19 cellular contexts compared by ENCODE assay signal in genomic region chr15:85006201-85006600, GRCh38. TPM values are rescaled to one million over a fixed set of nuclear protein-coding genes. Genes with fewer than 3 reads are reported as not detected.
A peak's percentile ranks its signal among the peaks of the same experiment; 100 is the strongest.
DNase-seq lines count a peak whose midpoint lies in the region; ATAC-seq, FAIRE-seq and TF ChIP-seq lines count a peak whose summit lies in the region.
"Had no signal": no experiment of that assay in that cellular context is flagged by ENCODE, and none has a peak within 500 bp of the region (broad histone marks: within the 10 kb centered on the region; RNA-seq: fewer than 3 reads in every experiment).

No MANE protein-coding gene starts in this region.

- no peaks in the 10 kb centered on the region for H3K27me3 Mint-ChIP-seq in T-helper 17 cell
- no peaks in the 10 kb centered on the region for H3K27me3 Mint-ChIP-seq in activated CD8-positive, alpha-beta memory T cell treated with anti-CD3 and anti-CD28 coated beads, Interleukin-2, amount 10 ng/mL, durations not matched to agents 7 days and 5 days
- H3K27me3 Mint-ChIP-seq: IgD-negative memory B cell had no signal

- peaks cover 6% of the 10 kb centered on the region for H4K20me1 ChIP-seq in HepG2 (ENCODE audit: insufficient read depth, low read length)

- no peak for TF ChIP-seq POLR2A in HepG2 (IDR thresholded peaks at IDR 0.05; ENCODE audit: insufficient read depth in 1 of 2, low read depth in 2 of 2, low read length in 2 of 2)

- CTCF ChIA-PET in HepG2 (lab: Yijun Ruan, JAX; ENCODE audit: low intra/inter-chr PET ratio, low total read pairs), result no interaction called here
- CTCF ChIA-PET in activated CD8-positive, alpha-beta memory T cell treated with anti-CD3 and anti-CD28 coated beads, Interleukin-2, amount 10 ng/mL, durations not matched to agents 7 days and 5 days (lab: Charles Lee), result no interaction called here

- no peaks in the 10 kb centered on the region for H3K9me3 ChIP-seq in T-helper 17 cell (ENCODE audit: control insufficient read depth, low read length, poor library complexity, severe bottlenecking)
- H3K9me3 ChIP-seq in HepG2 (ENCODE audit: low read length), result no peaks in the 10 kb centered on the region
- H3K9me3 ChIP-seq in subcutaneous abdominal adipose tissue (ENCODE audit: control insufficient read depth in 5 of 5, low read length in 5 of 5), result no peaks in the 10 kb centered on the region
- H3K9me3 ChIP-seq: BLaER1 had no signal

- TF ChIP-seq EP300 in HepG2 (IDR thresholded peaks at IDR 0.05; ENCODE audit: low read depth in 2 of 2, low read length in 2 of 2) (no peak), HepG2 (CRISPR knock-in tag; IDR thresholded peaks at IDR 0.05; ENCODE audit: borderline replicate concordance) (no peak)

- intact Hi-C loops in HepG2 (cut with micrococcal nuclease; ENCODE audit: unreplicated experiment), result no loop called here

- H3K9ac ChIP-seq in HepG2 (ENCODE audit: insufficient read depth, low read depth, low read length) (no peak overlapping the region), subcutaneous abdominal adipose tissue (ENCODE audit: low read length in 5 of 5) (no peak overlapping the region)
- H3K9ac ChIP-seq: BLaER1 had no signal

- 97% methylated on average over 2 of the region's 2 CpGs for WGBS in HepG2 (ENCODE audit: low lambda C conversion rate)

- no TSS peak for BruUV-seq in HepG2 (replicated peaks; lab: Mats Ljungman, UMichigan)

- peaks cover 62% of the 10 kb centered on the region for H3K4me1 ChIP-seq in HepG2 (ENCODE audit: insufficient read depth, low read length)
- peaks cover 6 to 76% (median 58%) of the 10 kb centered on the region in 5 donors for H3K4me1 ChIP-seq in subcutaneous abdominal adipose tissue (ENCODE audit: control insufficient read depth in 5 of 5, insufficient read depth in 5 of 5, low read length in 5 of 5)

- H3K36me3 Mint-ChIP-seq in T-helper 17 cell (ENCODE audit: low read depth), result no peaks in the 10 kb centered on the region
- H3K36me3 Mint-ChIP-seq in activated CD8-positive, alpha-beta memory T cell treated with anti-CD3 and anti-CD28 coated beads, Interleukin-2, amount 10 ng/mL, durations not matched to agents 7 days and 5 days, result no peaks in the 10 kb centered on the region
- H3K36me3 Mint-ChIP-seq: CD8-positive, alpha-beta T cell; IgD-negative memory B cell had no signal

- H3K9me3 Mint-ChIP-seq in activated CD8-positive, alpha-beta memory T cell treated with anti-CD3 and anti-CD28 coated beads, Interleukin-2, amount 10 ng/mL, durations not matched to agents 7 days and 5 days (ENCODE audit: low read depth), result peaks cover 2% of the 10 kb centered on the region
- H3K9me3 Mint-ChIP-seq: CD8-positive, alpha-beta T cell; H9; IgD-negative memory B cell had no signal

- H3K79me2 ChIP-seq in HepG2 (ENCODE audit: insufficient read depth, low read length), result peaks cover 98% of the 10 kb centered on the region

- no peak overlapping the region for H3K27ac ChIP-seq in HepG2 (ENCODE audit: extremely low read length, insufficient read depth, low read length)
- peak overlapping the region; percentile 2 for H3K27ac ChIP-seq in subcutaneous abdominal adipose tissue (ENCODE audit: low read depth, low read length)
- H3K27ac ChIP-seq: BLaER1, HL-60 had no signal

- H3K27me3 ChIP-seq in HepG2 (ENCODE audit: control insufficient read depth in 1 of 2, insufficient read depth in 2 of 2, low read length in 2 of 2), result no peaks in the 10 kb centered on the region
- no peaks in the 10 kb centered on the region for H3K27me3 ChIP-seq in subcutaneous abdominal adipose tissue (ENCODE audit: control insufficient read depth in 5 of 5, insufficient read depth in 4 of 5, low read length in 5 of 5)
- H3K27me3 ChIP-seq: BLaER1 had no signal

- no peak for FAIRE-seq in HepG2 (lab: Jason Lieb, UNC)
- FAIRE-seq: GM12878, H1, HTR-8/SVneo had no signal

- H3K4me3 Mint-ChIP-seq in T-helper 17 cell, result no peak overlapping the region
- H3K4me3 Mint-ChIP-seq in activated CD8-positive, alpha-beta memory T cell treated with anti-CD3 and anti-CD28 coated beads, Interleukin-2, amount 10 ng/mL, durations not matched to agents 7 days and 5 days, result no peak overlapping the region
- H3K4me3 Mint-ChIP-seq: CD8-positive, alpha-beta T cell; H9 had no signal

- DNase-seq in T-helper 17 cell, result no peak
- DNase-seq in HepG2 (ENCODE audit: low spot score), result no peak
- DNase-seq in activated CD8-positive, alpha-beta memory T cell treated with anti-CD3 and anti-CD28 coated beads, Interleukin-2, amount 50 U/mL, for 48 hours, result no peak
- DNase-seq in A172 (ENCODE audit: low spot score), result no peak
- DNase-seq in T-helper 1 cell, result no peak
- DNase-seq in activated CD8-positive, alpha-beta memory T cell treated with anti-CD3 and anti-CD28 coated beads, Interleukin-2, amount 10 ng/mL, durations not matched to agents 7 days and 5 days, result no peak
- DNase-seq: Calu3; CD8-positive, alpha-beta T cell; DMS79 treated with DMSO at 0.1 percent for 48 hours; GF-D8; H9; KBM-7 had no signal

- no peak for TF ChIP-seq RAD21 in HepG2 (CRISPR knock-in tag; IDR thresholded peaks at IDR 0.05)

- H3K4me3 ChIP-seq in HepG2 (replicated peaks in 1 of 3; ENCODE audit: insufficient read depth in 1 of 3, low read depth in 2 of 3, low read length in 3 of 3) (no peak overlapping the region), subcutaneous abdominal adipose tissue (ENCODE audit: low read depth in 1 of 5, low read length in 5 of 5) (no peak overlapping the region)
- H3K4me3 ChIP-seq: BLaER1, GM12878 had no signal

- H2AFZ ChIP-seq in HepG2 (ENCODE audit: low read length), result no peak overlapping the region

- H3K36me3 ChIP-seq in HepG2 (replicated peaks in 1 of 2; ENCODE audit: control insufficient read depth in 1 of 2, insufficient read depth in 2 of 2, low read length in 2 of 2) (peaks cover 0 to 4% of the 10 kb centered on the region in 2 experiments; a peak in 1 of 5 replicates), subcutaneous abdominal adipose tissue (ENCODE audit: control insufficient read depth in 5 of 5, insufficient read depth in 5 of 5, low read length in 5 of 5) (no peaks in the 10 kb centered on the region)
- H3K36me3 ChIP-seq: BLaER1 had no signal

- POLR2A ChIA-PET in HepG2 (lab: Yijun Ruan, JAX), result interaction anchor here (0.6 to 1.4 kb wide), 2 partner anchors 25 to 80 kb away, joined by 3 read pairs; no protein-coding TSS in a partner anchor

- TF ChIP-seq CTCF in HepG2 (CRISPR knock-in tag; IDR thresholded peaks at IDR 0.05), result no peak

- in situ Hi-C loops in HepG2 (cut with HindIII; ENCODE audit: extremely low pct_ligation_motif_present, low pct_unique_long_range_greater_than_20kb), result no loop called here

- ATAC-seq in T-helper 17 cell (no peak), HepG2 (peak; percentile 47; the same call in 1 of the 3 replicates)
- ATAC-seq in activated CD8-positive, alpha-beta memory T cell treated with anti-CD3 and anti-CD28 coated beads, Interleukin-2, amount 10 ng/mL, durations not matched to agents 7 days and 5 days, result no peak
- ATAC-seq: CD8-positive, alpha-beta T cell; GM12878 had no signal

- H3K27ac Mint-ChIP-seq in T-helper 17 cell, result peak overlapping the region; percentile 62
- H3K27ac Mint-ChIP-seq in activated CD8-positive, alpha-beta memory T cell treated with anti-CD3 and anti-CD28 coated beads, Interleukin-2, amount 10 ng/mL, durations not matched to agents 7 days and 5 days, result no peak overlapping the region
- H3K27ac Mint-ChIP-seq: CD8-positive, alpha-beta T cell; H9 had no signal

- H3K4me1 Mint-ChIP-seq in T-helper 17 cell, result peaks cover 55% of the 10 kb centered on the region
- H3K4me1 Mint-ChIP-seq in activated CD8-positive, alpha-beta memory T cell treated with anti-CD3 and anti-CD28 coated beads, Interleukin-2, amount 10 ng/mL, durations not matched to agents 7 days and 5 days, result peaks cover 13% of the 10 kb centered on the region

- no peak overlapping the region for H3K4me2 ChIP-seq in HepG2 (ENCODE audit: low read depth, low read length)
- H3K4me2 ChIP-seq: BLaER1 had no signal

TF ChIP-seq in HepG2, 621 proteins besides CTCF, POLR2A, EP300 and RAD21:
- TF ChIP-seq HNF4A (CRISPR knock-in tag; IDR thresholded peaks at IDR 0.05) (peak; percentile 27; the same call in 1 of the 2 replicates), TARDBP (CRISPR knock-in tag; IDR thresholded peaks at IDR 0.05) (no peak)

RNA-seq across cellular contexts. Expression of gene PDE8A, which starts 24.5 kb away (rescaled TPM):
- total RNA-seq in T-helper 17 cell, result 10 to 100 TPM; 40.7 to 44.2 TPM
- 24.2 and 26.3 TPM in 2 replicates for total RNA-seq in HepG2 (2016; rRNA removed; fragmentation: Illumina TruSeq; extraction: Trizol)
- total RNA-seq in HepG2 (2016; cell fraction: cytosol; rRNA removed; fragmentation: Illumina TruSeq; extraction: Trizol; ENCODE audit: low read depth), result 46.8 and 50.2 TPM in 2 replicates
- 22.6 and 26.8 TPM in 2 replicates for total RNA-seq in HepG2 (2016; cell fraction: insoluble cytoplasmic fraction; rRNA removed; fragmentation: Illumina TruSeq; extraction: Trizol)
- total RNA-seq in HepG2 (2016; cell fraction: membrane; rRNA removed; fragmentation: Illumina TruSeq; extraction: Trizol), result 33.9 and 39.4 TPM in 2 replicates
- total RNA-seq in HepG2 (2016; cell fraction: nucleus; rRNA removed; fragmentation: Illumina TruSeq; extraction: Trizol), result 46.0 and 49.4 TPM in 2 replicates
- polyA plus RNA-seq in HepG2 (2011; rRNA removed), result 41.2 and 48.5 TPM in 2 replicates
- polyA plus RNA-seq in HepG2 (2011; cell fraction: cytosol; rRNA removed), result 18.2 and 27.4 TPM in 2 replicates
- 67.4 and 75.3 TPM in 2 replicates for polyA plus RNA-seq in HepG2 (2011; cell fraction: nucleus; rRNA removed)
- polyA plus RNA-seq in HepG2 (2012), result 25.2 and 25.7 TPM in 2 replicates
- 4.8 and 5.1 TPM in 2 replicates for polyA plus RNA-seq in HepG2 (2016; cell fraction: cytosol; fragmentation: Illumina TruSeq; extraction: Trizol; ENCODE audit: low read depth)
- 22.3 and 24.1 TPM in 2 replicates for polyA plus RNA-seq in HepG2 (2016; cell fraction: insoluble cytoplasmic fraction; fragmentation: Illumina TruSeq; extraction: Trizol; ENCODE audit: low read depth)
- polyA plus RNA-seq in HepG2 (2016; cell fraction: membrane; fragmentation: Illumina TruSeq; extraction: Trizol; ENCODE audit: low read depth), result 14.2 and 15.0 TPM in 2 replicates
- polyA plus RNA-seq in HepG2 (2016; cell fraction: nucleus; fragmentation: Illumina TruSeq; extraction: Trizol; ENCODE audit: insufficient read depth, low read depth), result 82.8 and 84.3 TPM in 2 replicates
- 27.2 and 64.4 TPM in 2 replicates for polyA minus RNA-seq in HepG2 (2011; rRNA and poly(A)+ RNA removed; ENCODE audit: low replicate concordance)
- 24.8 and 25.2 TPM in 2 replicates for polyA minus RNA-seq in HepG2 (2011; cell fraction: cytosol; rRNA and poly(A)+ RNA removed)
- polyA minus RNA-seq in HepG2 (2011; cell fraction: nucleus; rRNA and poly(A)+ RNA removed), result 124 and 137 TPM in 2 replicates
- 7.9 and 13.8 TPM in 2 replicates for total RNA-seq in A172 (2014; rRNA removed; shearing (Covaris generic))
- 10 to 100 TPM; 17.7 to 21.1 TPM for total RNA-seq in activated CD8-positive, alpha-beta memory T cell treated with anti-CD3 and anti-CD28 coated beads, Interleukin-2, amount 10 ng/mL, durations not matched to agents 7 days and 5 days
